Comparison of ENCODE assay signal across 1 cellular context in the genomic region with DNA sequence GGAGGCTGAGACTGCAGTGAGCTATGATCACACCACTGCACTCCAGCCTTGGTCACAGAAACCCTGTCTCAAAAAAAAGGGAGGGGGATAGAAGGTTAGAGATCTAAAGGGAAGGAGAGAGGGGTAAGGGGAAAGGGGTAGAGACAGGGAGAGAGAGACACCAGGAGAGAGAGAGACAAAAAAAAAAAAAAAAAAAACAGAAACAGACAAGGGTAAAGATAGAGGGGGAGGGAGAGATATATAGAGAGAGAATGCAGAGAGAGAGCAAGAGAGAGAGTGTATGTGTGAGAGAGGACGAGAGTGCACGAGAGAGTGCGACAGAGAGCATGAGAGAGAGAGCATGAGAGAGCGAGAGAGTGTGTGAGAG.
TF ChIP-seq lines count a peak whose summit lies in the region.

No MANE protein-coding gene starts in this region.

TF ChIP-seq in SK-N-SH treated with all-trans-retinoic acid at 6 μM for 48 hours, 23 proteins besides CTCF, POLR2A, EP300 and RAD21 (continued from another document):
- TF ChIP-seq, protein P1, sequence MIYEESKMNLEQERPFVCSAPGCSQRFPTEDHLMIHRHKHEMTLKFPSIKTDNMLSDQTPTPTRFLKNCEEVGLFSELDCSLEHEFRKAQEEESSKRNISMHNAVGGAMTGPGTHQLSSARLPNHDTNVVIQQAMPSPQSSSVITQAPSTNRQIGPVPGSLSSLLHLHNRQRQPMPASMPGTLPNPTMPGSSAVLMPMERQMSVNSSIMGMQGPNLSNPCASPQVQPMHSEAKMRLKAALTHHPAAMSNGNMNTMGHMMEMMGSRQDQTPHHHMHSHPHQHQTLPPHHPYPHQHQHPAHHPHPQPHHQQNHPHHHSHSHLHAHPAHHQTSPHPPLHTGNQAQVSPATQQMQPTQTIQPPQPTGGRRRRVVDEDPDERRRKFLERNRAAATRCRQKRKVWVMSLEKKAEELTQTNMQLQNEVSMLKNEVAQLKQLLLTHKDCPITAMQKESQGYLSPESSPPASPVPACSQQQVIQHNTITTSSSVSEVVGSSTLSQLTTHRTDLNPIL (CRISPR knock-in tag; IDR thresholded peaks at IDR 0.05; ENCODE audit: low read depth), result no peak
- TF ChIP-seq RARB (CRISPR knock-in tag; IDR thresholded peaks at IDR 0.05) (no peak), ZNF8 (CRISPR knock-in tag; IDR thresholded peaks at IDR 0.05) (no peak), ZFP3 (CRISPR knock-in tag; IDR thresholded peaks at IDR 0.05) (no peak), ZFP30 (CRISPR knock-in tag; IDR thresholded peaks at IDR 0.05) (no peak), TOX (CRISPR knock-in tag; IDR thresholded peaks at IDR 0.05; ENCODE audit: borderline replicate concordance) (no peak), OSR1 (CRISPR knock-in tag; IDR thresholded peaks at IDR 0.05) (no peak)
- TF ChIP-seq, protein P2, sequence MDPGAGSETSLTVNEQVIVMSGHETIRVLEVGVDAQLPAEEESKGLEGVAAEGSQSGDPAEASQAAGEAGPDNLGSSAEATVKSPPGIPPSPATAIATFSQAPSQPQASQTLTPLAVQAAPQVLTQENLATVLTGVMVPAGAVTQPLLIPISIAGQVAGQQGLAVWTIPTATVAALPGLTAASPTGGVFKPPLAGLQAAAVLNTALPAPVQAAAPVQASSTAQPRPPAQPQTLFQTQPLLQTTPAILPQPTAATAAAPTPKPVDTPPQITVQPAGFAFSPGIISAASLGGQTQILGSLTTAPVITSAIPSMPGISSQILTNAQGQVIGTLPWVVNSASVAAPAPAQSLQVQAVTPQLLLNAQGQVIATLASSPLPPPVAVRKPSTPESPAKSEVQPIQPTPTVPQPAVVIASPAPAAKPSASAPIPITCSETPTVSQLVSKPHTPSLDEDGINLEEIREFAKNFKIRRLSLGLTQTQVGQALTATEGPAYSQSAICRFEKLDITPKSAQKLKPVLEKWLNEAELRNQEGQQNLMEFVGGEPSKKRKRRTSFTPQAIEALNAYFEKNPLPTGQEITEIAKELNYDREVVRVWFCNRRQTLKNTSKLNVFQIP (CRISPR knock-in tag; IDR thresholded peaks at IDR 0.05; ENCODE audit: borderline replicate concordance, low read depth), result no peak
